8 cellular contexts compared by ENCODE assay signal in the genomic region with DNA sequence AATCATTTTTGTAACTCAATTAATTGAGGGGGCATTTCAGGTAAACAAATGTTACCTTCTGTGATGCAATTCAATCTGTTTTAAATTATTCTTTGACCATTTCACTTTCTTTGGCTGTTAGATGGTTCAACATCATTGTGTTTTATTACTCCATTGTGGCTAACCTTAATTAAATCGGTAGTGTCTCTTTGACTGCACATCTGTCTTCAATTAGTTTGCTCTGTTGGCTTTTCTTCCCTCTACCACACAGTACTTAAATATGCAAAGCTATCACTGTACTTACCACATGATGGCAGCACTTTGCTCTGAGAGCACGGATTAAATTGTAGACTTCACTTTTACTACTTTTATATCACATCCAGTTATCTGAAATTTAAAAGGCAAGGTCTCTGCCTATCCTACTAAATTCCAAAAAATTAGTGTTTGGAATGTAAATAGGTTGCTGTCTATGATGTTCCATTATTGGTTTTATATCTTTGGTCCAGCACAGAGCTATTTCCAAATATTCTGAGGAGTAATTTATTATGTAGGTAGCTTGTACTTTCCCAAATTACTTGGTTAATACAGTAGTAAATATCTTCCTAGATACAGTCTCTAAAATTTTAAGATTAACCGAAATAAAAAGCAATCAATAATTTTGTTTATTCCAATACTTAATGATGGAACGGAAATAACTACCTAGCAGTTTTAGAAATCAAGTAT.
DNase-seq lines count a peak whose midpoint lies in the region; ATAC-seq and TF ChIP-seq lines count a peak whose summit lies in the region.

No MANE protein-coding gene starts in this region.

- DNase-seq in ELR (ENCODE audit: low read depth) (peak; percentile 76), Kasumi-1 (lab: John Stamatoyannopoulos, UW) (peak; percentile 65 to 81), PC-9 (peak in 1 of 2 experiments; percentile 9), endothelial cell (ENCODE audit: low spot score) (peak; percentile 18), non-pigmented ciliary epithelial cell (ENCODE audit: low read depth) (peak; percentile 53), occipital lobe (lab: John Stamatoyannopoulos, UW) (no peak)
- no peak for DNase-seq in stimulated activated CD4-positive, alpha-beta T cell treated with anti-CD3 and anti-CD28 coated beads, Interleukin-4, amount 100 ng/mL, for 24 hours

- ATAC-seq in GM21576 (IDR thresholded peaks at IDR 0.05; ENCODE audit: unreplicated experiment), result peak; percentile 60

- no peak overlapping the region for H3K4me3 Mint-ChIP-seq in endothelial cell (ENCODE audit: unreplicated experiment)

- intact Hi-C loops in PC-9 (cut with micrococcal nuclease; ENCODE audit: unreplicated experiment), result loop anchor here (1.0 to 5.0 kb wide), 4 partner anchors 68 to 846 kb away; no protein-coding TSS in a partner anchor

- POLR2A ChIA-PET in PC-9 (lab: Charles Lee; ENCODE audit: unreplicated experiment), result no interaction called here

- H3K4me1 Mint-ChIP-seq in endothelial cell (ENCODE audit: unreplicated experiment), result no peaks in the 10 kb centered on the region

- H3K27ac Mint-ChIP-seq in endothelial cell (ENCODE audit: unreplicated experiment), result no peak overlapping the region

- TF ChIP-seq CTCF in PC-9 (conservative IDR thresholded peaks at IDR 0.05), result peak; percentile 79
- TF ChIP-seq CTCF in endothelial cell (IDR thresholded peaks at IDR 0.05; ENCODE audit: unreplicated experiment), result peak; percentile 62

- H3K27me3 ChIP-seq in PC-9 (ENCODE audit: insufficient read depth, low read depth), result no peaks in the 10 kb centered on the region

- H3K36me3 Mint-ChIP-seq in endothelial cell (ENCODE audit: low read depth, unreplicated experiment), result no peaks in the 10 kb centered on the region

- CTCF ChIA-PET in PC-9 (lab: Charles Lee), result interaction anchor here (0.5 to 1.5 kb wide), 2 partner anchors 84 to 262 kb away, joined by 5 to 9 read pairs; no protein-coding TSS in a partner anchor

- H4K20me1 ChIP-seq in PC-9 (ENCODE audit: insufficient read depth), result no peaks in the 10 kb centered on the region

- H3K4me3 ChIP-seq in PC-9, result no peak overlapping the region

- H3K9me3 Mint-ChIP-seq in endothelial cell (ENCODE audit: unreplicated experiment), result no peaks in the 10 kb centered on the region

- no peak overlapping the region for H3K27ac ChIP-seq in PC-9

- no peaks in the 10 kb centered on the region for H3K36me3 ChIP-seq in PC-9 (ENCODE audit: low read depth)

- no peaks in the 10 kb centered on the region for H3K9me2 ChIP-seq in PC-9 (ENCODE audit: insufficient read depth)

- no peaks in the 10 kb centered on the region for H3K9me3 ChIP-seq in PC-9 (ENCODE audit: insufficient read depth, low read depth)

- no peaks in the 10 kb centered on the region for H3K79me2 ChIP-seq in PC-9 (ENCODE audit: low read depth)

- H3K4me2 ChIP-seq in PC-9, result no peak overlapping the region

- peaks cover 2% of the 10 kb centered on the region; the same call in 1 of the 2 replicates for H3F3A ChIP-seq in PC-9 (ENCODE audit: insufficient read depth, low read depth)

- no peak overlapping the region for H2AFZ ChIP-seq in PC-9

- BruUV-seq in PC-9 (replicated peaks; lab: Mats Ljungman, UMichigan), result no TSS peak

- no peaks in the 10 kb centered on the region for H3K27me3 Mint-ChIP-seq in endothelial cell (ENCODE audit: unreplicated experiment)

- H3K4me1 ChIP-seq in PC-9 (replicated peaks; ENCODE audit: insufficient read depth), result 0 out of 2 replicates have a peak, but pooled peaks cover 3% of the 10 kb centered on the region

Comparison
In these comparisons a context has a peak if more than half of its experiments do, and no peak if none do; other contexts are left out.
1. DNase-seq: peak in ELR (single experiment), Kasumi-1 (2 of 2), endothelial cell (single experiment) and non-pigmented ciliary epithelial cell (single experiment); none in stimulated activated CD4-positive, alpha-beta T cell treated with anti-CD3 and anti-CD28 coated beads, Interleukin-4, amount 100 ng/mL, for 24 hours (single experiment) and occipital lobe (single experiment).